Comparison of ENCODE assay signal across 8 cellular contexts in the genomic region with DNA sequence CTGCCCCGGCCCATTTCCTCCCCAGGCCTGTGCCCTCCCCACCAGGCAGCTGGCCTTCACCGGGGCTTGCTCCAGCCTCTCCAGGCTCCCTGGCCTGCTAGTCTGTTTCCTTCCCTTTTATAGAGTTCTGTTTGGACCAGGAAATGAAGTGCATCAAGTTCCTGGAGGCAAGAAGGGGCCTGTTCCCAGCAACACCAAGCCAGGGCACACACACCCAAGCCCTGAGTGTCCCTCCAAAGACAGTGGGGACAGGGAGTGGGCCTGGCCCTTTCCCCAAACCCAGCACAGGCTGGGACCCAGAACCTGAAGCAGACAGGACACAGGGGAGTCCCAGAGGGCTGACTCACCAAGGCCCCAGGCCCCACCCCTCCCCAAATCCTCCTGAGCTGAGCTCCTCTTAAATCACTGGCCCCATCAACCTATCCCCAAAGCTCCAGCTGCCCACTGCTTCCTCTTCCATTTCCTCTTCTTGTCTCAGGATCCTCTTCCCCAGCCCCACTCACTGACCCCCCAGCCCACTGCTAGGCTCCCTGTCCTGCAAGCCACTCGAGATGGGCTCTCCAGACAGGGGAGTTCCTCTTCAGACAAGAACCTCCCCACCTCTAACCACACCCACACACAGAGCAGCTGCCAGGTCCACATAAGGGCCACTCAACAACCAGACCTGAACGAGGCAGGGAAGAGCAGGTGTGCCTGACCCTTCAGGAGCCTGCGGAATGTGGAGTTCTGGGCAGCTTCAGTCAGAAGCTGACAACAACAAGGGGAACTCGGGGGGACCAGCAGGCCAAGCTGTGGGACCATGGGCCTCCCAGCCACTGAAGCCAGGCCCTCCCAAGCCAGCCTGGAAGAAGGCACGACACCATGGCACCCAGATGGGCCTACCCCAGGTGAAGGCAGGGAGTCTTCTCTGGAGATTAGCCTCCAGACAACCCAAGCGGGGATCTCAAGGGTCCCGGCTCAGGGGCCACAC.
DNase-seq lines count a peak whose midpoint lies in the region; ATAC-seq, FAIRE-seq and TF ChIP-seq lines count a peak whose summit lies in the region.

No MANE protein-coding gene starts in this region.

- POLR2A ChIA-PET in HepG2 (lab: Yijun Ruan, JAX) = no interaction called here

- DNase-seq in NB4 (ENCODE audit: low read depth) (peak; percentile 57), adipocyte (ENCODE audit: low read depth) (no peak), HepG2 (ENCODE audit: low spot score) (no peak), iPS-NIHi11 (ENCODE audit: low spot score) (no peak)

- intact Hi-C loops in HepG2 (cut with micrococcal nuclease; ENCODE audit: unreplicated experiment) = no loop called here

- TF ChIP-seq EP300 in HepG2 (IDR thresholded peaks at IDR 0.05; ENCODE audit: low read depth in 2 of 2, low read length in 2 of 2) (no peak), HepG2 (CRISPR knock-in tag; IDR thresholded peaks at IDR 0.05; ENCODE audit: borderline replicate concordance) (no peak)

- H3K36me3 ChIP-seq in adipocyte (ENCODE audit: control insufficient read depth, insufficient read depth, low read length, severe bottlenecking) (peaks cover 22% of the 10 kb centered on the region), HepG2 (replicated peaks in 1 of 2; ENCODE audit: control insufficient read depth in 1 of 2, insufficient read depth in 2 of 2, low read length in 2 of 2) (no peaks in the 10 kb centered on the region; a peak in 2 of 5 replicates)

- no peak for TF ChIP-seq RAD21 in HepG2 (CRISPR knock-in tag; IDR thresholded peaks at IDR 0.05)

- H3K4me2 ChIP-seq in HepG2 (ENCODE audit: low read depth, low read length) = peak overlapping the region; percentile 19; the same call in 1 of the 2 replicates

- in situ Hi-C loops in HepG2 (cut with HindIII; ENCODE audit: extremely low pct_ligation_motif_present, low pct_unique_long_range_greater_than_20kb) = no loop called here

- no TSS peak for BruUV-seq in HepG2 (replicated peaks; lab: Mats Ljungman, UMichigan)

- no peaks in the 10 kb centered on the region for H3K27me3 ChIP-seq in adipocyte (replicated peaks; ENCODE audit: control insufficient read depth, insufficient read depth, low read length)
- no peaks in the 10 kb centered on the region for H3K27me3 ChIP-seq in HepG2 (ENCODE audit: control insufficient read depth in 1 of 2, insufficient read depth in 2 of 2, low read length in 2 of 2)

- TF ChIP-seq CTCF in NB4 (IDR thresholded peaks at IDR 0.05; ENCODE audit: low read depth, low read length) (no peak), HepG2 (CRISPR knock-in tag; IDR thresholded peaks at IDR 0.05) (no peak)

- H3K79me2 ChIP-seq in HepG2 (ENCODE audit: insufficient read depth, low read length) = no peaks in the 10 kb centered on the region

- 80% methylated on average over 5 of the region's 9 CpGs for WGBS in HepG2 (ENCODE audit: low lambda C conversion rate)

- H3K4me1 ChIP-seq in adipocyte (ENCODE audit: control insufficient read depth, insufficient read depth, low read length) (peaks cover 60% of the 10 kb centered on the region), HepG2 (ENCODE audit: insufficient read depth, low read length) (peaks cover 47% of the 10 kb centered on the region)

- H3K27ac ChIP-seq in HepG2 (ENCODE audit: extremely low read length, insufficient read depth, low read length) (no peak overlapping the region), temporal lobe (ENCODE audit: low read depth, low read length) (peak overlapping the region; percentile 41)

- peaks cover 34% of the 10 kb centered on the region; the same call in 1 of the 2 replicates for H4K20me1 ChIP-seq in HepG2 (ENCODE audit: insufficient read depth, low read length)

- H2AFZ ChIP-seq in HepG2 (ENCODE audit: low read length) = no peak overlapping the region

- no peak for TF ChIP-seq POLR2A in NB4 (IDR thresholded peaks at IDR 0.05; ENCODE audit: extremely low read depth, insufficient read length)
- TF ChIP-seq POLR2A in HepG2 (IDR thresholded peaks at IDR 0.05; ENCODE audit: insufficient read depth in 1 of 2, low read depth in 2 of 2, low read length in 2 of 2) = no peak

- CTCF ChIA-PET in HepG2 (lab: Yijun Ruan, JAX; ENCODE audit: low intra/inter-chr PET ratio, low total read pairs) = no interaction called here

- no peak for FAIRE-seq in HepG2 (lab: Jason Lieb, UNC)

- H3K4me3 ChIP-seq in NB4 (ENCODE audit: low read depth, low read length) (no peak overlapping the region), adipocyte (ENCODE audit: low read length) (no peak overlapping the region), HepG2 (replicated peaks in 1 of 3; ENCODE audit: insufficient read depth in 1 of 3, low read depth in 2 of 3, low read length in 3 of 3) (no peak overlapping the region)

- ATAC-seq in HepG2 = peak; percentile 13
- ATAC-seq in GM18511 (IDR thresholded peaks at IDR 0.05; ENCODE audit: unreplicated experiment) = no peak
- ATAC-seq in HG03378 (IDR thresholded peaks at IDR 0.05; ENCODE audit: unreplicated experiment) = no peak
- ATAC-seq in HG02678 (IDR thresholded peaks at IDR 0.05; ENCODE audit: unreplicated experiment) = no peak

- no peaks in the 10 kb centered on the region for H3K9me3 ChIP-seq in adipocyte (ENCODE audit: control insufficient read depth, low read length)
- H3K9me3 ChIP-seq in HepG2 (ENCODE audit: low read length) = no peaks in the 10 kb centered on the region

- H3K9ac ChIP-seq in adipocyte (ENCODE audit: low read length) = peak overlapping the region; percentile 52
- no peak overlapping the region for H3K9ac ChIP-seq in HepG2 (ENCODE audit: insufficient read depth, low read depth, low read length)

TF ChIP-seq in HepG2, 621 proteins besides CTCF, POLR2A, EP300 and RAD21:
- 0 out of 2 replicates have a peak, but pooled peaks have one; percentile 4 for TF ChIP-seq GABPA (IDR thresholded peaks at IDR 0.05; ENCODE audit: low read depth, low read length)
- TF ChIP-seq GABPA (CRISPR knock-in tag; IDR thresholded peaks at IDR 0.05; ENCODE audit: low read depth) = no peak
- TF ChIP-seq SMARCE1 (IDR thresholded peaks at IDR 0.05; ENCODE audit: borderline replicate concordance) = no peak
- TF ChIP-seq, protein P1, sequence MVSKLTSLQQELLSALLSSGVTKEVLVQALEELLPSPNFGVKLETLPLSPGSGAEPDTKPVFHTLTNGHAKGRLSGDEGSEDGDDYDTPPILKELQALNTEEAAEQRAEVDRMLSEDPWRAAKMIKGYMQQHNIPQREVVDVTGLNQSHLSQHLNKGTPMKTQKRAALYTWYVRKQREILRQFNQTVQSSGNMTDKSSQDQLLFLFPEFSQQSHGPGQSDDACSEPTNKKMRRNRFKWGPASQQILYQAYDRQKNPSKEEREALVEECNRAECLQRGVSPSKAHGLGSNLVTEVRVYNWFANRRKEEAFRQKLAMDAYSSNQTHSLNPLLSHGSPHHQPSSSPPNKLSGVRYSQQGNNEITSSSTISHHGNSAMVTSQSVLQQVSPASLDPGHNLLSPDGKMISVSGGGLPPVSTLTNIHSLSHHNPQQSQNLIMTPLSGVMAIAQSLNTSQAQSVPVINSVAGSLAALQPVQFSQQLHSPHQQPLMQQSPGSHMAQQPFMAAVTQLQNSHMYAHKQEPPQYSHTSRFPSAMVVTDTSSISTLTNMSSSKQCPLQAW (CRISPR knock-in tag; IDR thresholded peaks at IDR 0.05) = peak; percentile 20; the same call in 1 of the 2 replicates
- peak; percentile 76; the same call in 1 of the 2 replicates for TF ChIP-seq ZNF572 (CRISPR knock-in tag; IDR thresholded peaks at IDR 0.05)
- TF ChIP-seq KMT2A (CRISPR knock-in tag; IDR thresholded peaks at IDR 0.05) = no peak
- no peak for TF ChIP-seq ZNF253 (CRISPR knock-in tag; IDR thresholded peaks at IDR 0.05; ENCODE audit: borderline replicate concordance)
- TF ChIP-seq SALL1 (CRISPR knock-in tag; IDR thresholded peaks at IDR 0.05) = no peak; the same call in 1 of the 2 replicates
- no peak for TF ChIP-seq ZSCAN29 (CRISPR knock-in tag; conservative IDR thresholded peaks at IDR 0.05)
- TF ChIP-seq SMAD1 (CRISPR knock-in tag; IDR thresholded peaks at IDR 0.05; ENCODE audit: borderline replicate concordance, low read depth) = no peak
- no peak for TF ChIP-seq PAWR (CRISPR knock-in tag; IDR thresholded peaks at IDR 0.05; ENCODE audit: borderline replicate concordance)
